ENCODE assay signal across 19 cellular contexts in genomic region chr7:101367676-101368075, GRCh38. TPM values are rescaled to one million over a fixed set of nuclear protein-coding genes. Genes with fewer than 3 reads are reported as not detected.
"Had no signal": no experiment of that assay in that cellular context is flagged by ENCODE, and none has a peak within 500 bp of the region (broad histone marks: within the 10 kb centered on the region; RNA-seq: fewer than 3 reads in every experiment).

No MANE protein-coding gene starts in this region.

- H3K4me1 ChIP-seq: psoas muscle had no signal

- ATAC-seq: left colon; naive thymus-derived CD4-positive, alpha-beta T cell; psoas muscle; right lobe of liver had no signal

- H3K9me3 Mint-ChIP-seq: naive thymus-derived CD4-positive, alpha-beta T cell had no signal

- H3K27ac Mint-ChIP-seq: naive thymus-derived CD4-positive, alpha-beta T cell; nephron progenitor cell; stimulated activated naive B cell treated with anti-CD40 and anti-IgM and Interleukin-4, amounts not matched to agents 10 μg/mL and 1 μg/mL and 100 μg/mL, for 72 hours had no signal

- H3K27me3 ChIP-seq: right lobe of liver had no signal

- H3K36me3 ChIP-seq: right lobe of liver had no signal

- H3K4me3 Mint-ChIP-seq: nephron progenitor cell; stimulated activated naive B cell treated with anti-CD40 and anti-IgM and Interleukin-4, amounts not matched to agents 10 μg/mL and 1 μg/mL and 100 μg/mL, for 72 hours had no signal

- H3K9me3 ChIP-seq: psoas muscle, right lobe of liver had no signal

- H3K27ac ChIP-seq: coronary artery, psoas muscle, right lobe of liver had no signal

- DNase-seq: effector CD4-positive, alpha-beta T cell; foreskin melanocyte; head of caudate nucleus; hippocampal formation; left colon; naive thymus-derived CD4-positive, alpha-beta T cell; nephron progenitor cell; psoas muscle; retina; right lobe of liver; stimulated activated CD4-positive, alpha-beta T cell treated with anti-CD3 and anti-CD28 coated beads, Interleukin-2, amount 100 ng/mL, for 24 hours; stimulated activated CD4-positive, alpha-beta T cell treated with anti-CD3 and anti-CD28 coated beads, Interleukin-4, amount 100 ng/mL, for 4 hours; stimulated activated naive B cell treated with anti-CD40 and anti-IgM and Interleukin-4, amounts not matched to agents 10 μg/mL and 1 μg/mL and 100 μg/mL, for 72 hours; trophoblast cell had no signal

- H3K4me3 ChIP-seq: coronary artery, psoas muscle, right lobe of liver had no signal

RNA-seq across cellular contexts. Expression of gene COL26A1, which starts 5.0 kb away (rescaled TPM):
- total RNA-seq: dermis microvascular lymphatic vessel endothelial cell, left colon, lung microvascular endothelial cell, mesenteric fat pad, psoas muscle had no signal
- polyA plus RNA-seq: esophagus; naive thymus-derived CD4-positive, alpha-beta T cell had no signal
